21 cellular contexts compared by ENCODE assay signal in genomic region chr3:106121491-106122289, GRCh38.
"Had no signal": no experiment of that assay in that cellular context is flagged by ENCODE, and none has a peak within 500 bp of the region (broad histone marks: within the 10 kb centered on the region; RNA-seq: fewer than 3 reads in every experiment).

No MANE protein-coding gene starts in this region.

- FAIRE-seq: astrocyte, endometrium had no signal

- DNase-seq: activated CD4-positive, alpha-beta T cell treated with anti-CD3 and anti-CD28 coated beads, Interleukin-2, amount 50 U/mL, for 4 hours; activated CD4-positive, CD25-positive, alpha-beta regulatory T cell treated with anti-CD3 and anti-CD28 coated beads, Interleukin-2, amount 50 U/mL, for 72 hours; activated naive CD4-positive, alpha-beta T cell; activated T-cell treated with anti-CD3 and anti-CD28 coated beads for 4 hours; dorsolateral prefrontal cortex; esophagus squamous epithelium; glutamatergic neuron; kidney glomerular epithelial cell; left ventricle myocardium superior; mesendoderm; nucleus accumbens; right cardiac atrium; stimulated activated CD4-positive, alpha-beta T cell treated with anti-CD3 and anti-CD28 coated beads, Interleukin-4, amount 100 ng/mL, for 24 hours; stimulated activated naive CD8-positive, alpha-beta T cell treated with anti-CD3 and anti-CD28 coated beads, Interleukin-15, Interleukin-2, amounts not matched to agents 100 U/mL and 50 U/mL, for 24 hours; upper lobe of left lung had no signal

- H3K27me3 ChIP-seq: cardiac muscle cell, esophagus squamous epithelium, suprapubic skin, upper lobe of left lung had no signal

- H3K4me3 ChIP-seq: cardiac muscle cell, dorsolateral prefrontal cortex, esophagus squamous epithelium, prostate gland, skin epidermis, suprapubic skin, upper lobe of left lung had no signal

- H3K4me1 ChIP-seq: prostate gland, upper lobe of left lung had no signal

- H3K27ac ChIP-seq: cardiac muscle cell, dorsolateral prefrontal cortex, esophagus squamous epithelium, prostate gland, skin epidermis, suprapubic skin, upper lobe of left lung had no signal

- H3K9me3 ChIP-seq: esophagus squamous epithelium, prostate gland, suprapubic skin, upper lobe of left lung had no signal

- H3K36me3 ChIP-seq: cardiac muscle cell, esophagus squamous epithelium, prostate gland, suprapubic skin, upper lobe of left lung had no signal

- ATAC-seq: left ventricle myocardium superior; right cardiac atrium; stimulated activated naive CD8-positive, alpha-beta T cell treated with anti-CD3 and anti-CD28 coated beads, Interleukin-15, Interleukin-2, amounts not matched to agents 100 U/mL and 50 U/mL, for 24 hours had no signal
